Comparison of ENCODE assay signal across 1 cellular context in the genomic region with DNA sequence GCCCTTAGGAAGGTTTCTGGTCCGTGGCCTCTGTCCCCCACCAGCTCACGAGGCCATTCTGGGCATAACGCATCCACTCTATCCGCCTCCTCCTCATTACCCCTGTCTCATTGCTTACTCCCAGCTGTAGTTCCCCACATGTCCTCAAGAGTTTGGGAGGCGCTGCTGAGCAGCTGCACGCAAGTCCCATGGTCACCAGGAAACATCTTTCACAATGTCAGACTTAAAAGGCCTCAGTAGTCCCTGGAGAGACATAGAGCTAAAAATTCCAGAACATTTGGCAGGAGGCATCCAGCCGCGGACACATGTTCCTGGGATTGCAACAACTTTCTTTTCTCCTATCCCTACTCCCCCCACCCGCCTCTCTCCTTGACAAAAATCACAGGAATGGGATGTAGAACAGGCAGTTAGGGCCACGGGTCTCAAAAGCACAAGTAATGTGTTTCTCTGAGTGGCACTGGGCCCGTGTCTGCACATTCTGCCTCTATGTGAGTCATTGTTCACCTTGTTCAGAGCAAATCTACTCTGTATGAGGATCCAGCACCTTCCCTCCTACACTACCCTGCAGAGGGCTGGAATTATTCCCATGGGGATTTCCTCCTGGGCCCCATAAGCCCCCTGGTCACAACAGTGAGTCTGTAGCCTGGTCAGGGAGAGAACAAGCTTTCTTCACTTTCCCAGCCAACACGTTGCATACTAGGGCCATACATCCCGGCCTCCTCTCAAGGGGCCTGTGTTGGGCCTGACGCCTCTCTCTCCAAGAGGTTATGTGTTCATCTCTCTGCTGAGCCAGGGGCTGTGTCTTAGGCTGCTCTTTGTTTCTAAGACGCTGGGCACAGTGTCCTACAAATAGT.
TF ChIP-seq lines count a peak whose summit lies in the region.

No MANE protein-coding gene starts in this region.

TF ChIP-seq in HepG2, 621 proteins besides CTCF, POLR2A, EP300 and RAD21 (continued from another document):
- TF ChIP-seq, protein P1, sequence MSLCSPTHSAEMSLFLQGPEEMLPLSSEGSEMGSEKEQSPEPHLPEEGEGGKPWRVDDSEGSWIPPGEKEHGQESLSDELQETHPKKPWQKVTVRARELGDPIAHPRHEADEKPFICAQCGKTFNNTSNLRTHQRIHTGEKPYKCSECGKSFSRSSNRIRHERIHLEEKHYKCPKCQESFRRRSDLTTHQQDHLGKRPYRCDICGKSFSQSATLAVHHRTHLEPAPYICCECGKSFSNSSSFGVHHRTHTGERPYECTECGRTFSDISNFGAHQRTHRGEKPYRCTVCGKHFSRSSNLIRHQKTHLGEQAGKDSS (CRISPR knock-in tag; IDR thresholded peaks at IDR 0.05; ENCODE audit: borderline replicate concordance, low read depth), result no peak
- TF ChIP-seq, protein P2, sequence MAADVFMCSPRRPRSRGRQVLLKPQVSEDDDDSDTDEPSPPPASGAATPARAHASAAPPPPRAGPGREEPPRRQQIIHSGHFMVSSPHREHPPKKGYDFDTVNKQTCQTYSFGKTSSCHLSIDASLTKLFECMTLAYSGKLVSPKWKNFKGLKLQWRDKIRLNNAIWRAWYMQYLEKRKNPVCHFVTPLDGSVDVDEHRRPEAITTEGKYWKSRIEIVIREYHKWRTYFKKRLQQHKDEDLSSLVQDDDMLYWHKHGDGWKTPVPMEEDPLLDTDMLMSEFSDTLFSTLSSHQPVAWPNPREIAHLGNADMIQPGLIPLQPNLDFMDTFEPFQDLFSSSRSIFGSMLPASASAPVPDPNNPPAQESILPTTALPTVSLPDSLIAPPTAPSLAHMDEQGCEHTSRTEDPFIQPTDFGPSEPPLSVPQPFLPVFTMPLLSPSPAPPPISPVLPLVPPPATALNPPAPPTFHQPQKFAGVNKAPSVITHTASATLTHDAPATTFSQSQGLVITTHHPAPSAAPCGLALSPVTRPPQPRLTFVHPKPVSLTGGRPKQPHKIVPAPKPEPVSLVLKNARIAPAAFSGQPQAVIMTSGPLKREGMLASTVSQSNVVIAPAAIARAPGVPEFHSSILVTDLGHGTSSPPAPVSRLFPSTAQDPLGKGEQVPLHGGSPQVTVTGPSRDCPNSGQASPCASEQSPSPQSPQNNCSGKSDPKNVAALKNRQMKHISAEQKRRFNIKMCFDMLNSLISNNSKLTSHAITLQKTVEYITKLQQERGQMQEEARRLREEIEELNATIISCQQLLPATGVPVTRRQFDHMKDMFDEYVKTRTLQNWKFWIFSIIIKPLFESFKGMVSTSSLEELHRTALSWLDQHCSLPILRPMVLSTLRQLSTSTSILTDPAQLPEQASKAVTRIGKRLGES (CRISPR knock-in tag; IDR thresholded peaks at IDR 0.05; ENCODE audit: borderline replicate concordance), result no peak
- TF ChIP-seq ZSCAN12 (CRISPR knock-in tag; IDR thresholded peaks at IDR 0.05) (no peak), ZNF83 (CRISPR knock-in tag; IDR thresholded peaks at IDR 0.05; ENCODE audit: borderline replicate concordance) (no peak), NFATC3 (CRISPR knock-in tag; IDR thresholded peaks at IDR 0.05) (no peak), ZBTB1 (CRISPR knock-in tag; IDR thresholded peaks at IDR 0.05; ENCODE audit: borderline replicate concordance) (no peak), KLF12 (CRISPR knock-in tag; IDR thresholded peaks at IDR 0.05; ENCODE audit: borderline replicate concordance) (no peak), XRCC5 (optimal IDR thresholded peaks at IDR 0.05; ENCODE audit: low read length) (peak; percentile 87), STAG1 (CRISPR knock-in tag; IDR thresholded peaks at IDR 0.05) (peak; percentile 51), ETV5 (CRISPR knock-in tag; IDR thresholded peaks at IDR 0.05; ENCODE audit: borderline replicate concordance) (no peak)
- TF ChIP-seq, protein P3, sequence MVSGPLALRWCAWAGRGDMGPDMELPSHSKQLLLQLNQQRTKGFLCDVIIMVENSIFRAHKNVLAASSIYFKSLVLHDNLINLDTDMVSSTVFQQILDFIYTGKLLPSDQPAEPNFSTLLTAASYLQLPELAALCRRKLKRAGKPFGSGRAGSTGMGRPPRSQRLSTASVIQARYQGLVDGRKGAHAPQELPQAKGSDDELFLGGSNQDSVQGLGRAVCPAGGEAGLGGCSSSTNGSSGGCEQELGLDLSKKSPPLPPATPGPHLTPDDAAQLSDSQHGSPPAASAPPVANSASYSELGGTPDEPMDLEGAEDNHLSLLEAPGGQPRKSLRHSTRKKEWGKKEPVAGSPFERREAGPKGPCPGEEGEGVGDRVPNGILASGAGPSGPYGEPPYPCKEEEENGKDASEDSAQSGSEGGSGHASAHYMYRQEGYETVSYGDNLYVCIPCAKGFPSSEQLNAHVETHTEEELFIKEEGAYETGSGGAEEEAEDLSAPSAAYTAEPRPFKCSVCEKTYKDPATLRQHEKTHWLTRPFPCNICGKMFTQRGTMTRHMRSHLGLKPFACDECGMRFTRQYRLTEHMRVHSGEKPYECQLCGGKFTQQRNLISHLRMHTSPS (CRISPR knock-in tag; IDR thresholded peaks at IDR 0.05; ENCODE audit: low read depth), result no peak
- TF ChIP-seq, protein P4, sequence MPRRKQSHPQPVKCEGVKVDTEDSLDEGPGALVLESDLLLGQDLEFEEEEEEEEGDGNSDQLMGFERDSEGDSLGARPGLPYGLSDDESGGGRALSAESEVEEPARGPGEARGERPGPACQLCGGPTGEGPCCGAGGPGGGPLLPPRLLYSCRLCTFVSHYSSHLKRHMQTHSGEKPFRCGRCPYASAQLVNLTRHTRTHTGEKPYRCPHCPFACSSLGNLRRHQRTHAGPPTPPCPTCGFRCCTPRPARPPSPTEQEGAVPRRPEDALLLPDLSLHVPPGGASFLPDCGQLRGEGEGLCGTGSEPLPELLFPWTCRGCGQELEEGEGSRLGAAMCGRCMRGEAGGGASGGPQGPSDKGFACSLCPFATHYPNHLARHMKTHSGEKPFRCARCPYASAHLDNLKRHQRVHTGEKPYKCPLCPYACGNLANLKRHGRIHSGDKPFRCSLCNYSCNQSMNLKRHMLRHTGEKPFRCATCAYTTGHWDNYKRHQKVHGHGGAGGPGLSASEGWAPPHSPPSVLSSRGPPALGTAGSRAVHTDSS (CRISPR knock-in tag; conservative IDR thresholded peaks at IDR 0.05), result no peak
